In the genomic region with DNA sequence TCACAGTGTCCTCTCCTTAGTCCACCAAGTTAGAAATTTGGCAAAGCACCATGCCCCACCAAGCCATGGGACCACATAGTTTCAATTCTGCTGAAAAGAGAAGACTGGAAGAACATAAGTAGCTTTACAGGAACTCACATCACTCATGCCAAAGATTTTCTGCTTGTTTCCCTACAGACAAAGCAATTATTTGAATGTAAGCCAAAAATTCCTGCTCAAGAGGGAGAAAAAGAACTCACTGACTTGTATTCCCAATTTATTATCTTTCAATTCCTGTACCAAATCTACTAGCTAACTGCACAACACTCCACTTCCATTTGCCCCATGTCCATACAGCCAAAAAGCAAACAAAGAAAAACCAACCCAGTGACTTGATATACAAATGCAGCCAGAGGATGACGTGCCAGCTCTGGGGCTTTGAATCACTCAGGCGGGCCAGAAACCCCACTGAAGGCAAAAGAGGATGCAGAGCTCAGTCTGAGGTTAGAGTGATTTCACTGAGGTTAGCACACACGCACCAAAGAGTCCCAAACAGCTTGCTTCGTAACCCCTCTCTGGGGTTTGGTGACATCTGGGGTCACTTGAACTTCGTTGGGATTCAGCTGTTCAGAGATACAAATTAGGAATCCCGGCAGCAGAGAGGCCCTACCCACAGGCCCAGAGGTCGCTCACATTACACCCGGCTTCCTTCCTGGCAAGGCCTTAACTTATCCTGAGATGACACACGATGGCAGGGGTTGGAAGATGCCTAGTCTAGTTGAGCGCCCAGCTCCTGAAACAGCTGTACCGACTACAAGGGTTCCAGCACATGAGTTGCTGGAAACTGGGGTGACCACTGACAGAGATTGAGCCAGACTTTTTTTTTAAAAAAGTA, we compare ENCODE assay signal across 8 cellular contexts. TPM values are rescaled to one million over a fixed set of nuclear protein-coding genes. Genes with fewer than 3 reads are reported as not detected.
DNase-seq lines count a peak whose midpoint lies in the region; ATAC-seq and TF ChIP-seq lines count a peak whose summit lies in the region.

No MANE protein-coding gene starts in this region.

- H3K9me3 Mint-ChIP-seq in activated B cell treated with CpG ODN at 0.5 μM for 24 hours (no peaks in the 10 kb centered on the region), chondrocyte (ENCODE audit: low read depth) (no peaks in the 10 kb centered on the region)

- 77 to 80% methylated on average over 8 to 11 of the region's 11 CpGs for WGBS in mesodermal cell (ENCODE audit: insufficient coverage in 2 of 2), 2 experiments

- H3K4me1 Mint-ChIP-seq in activated B cell treated with CpG ODN at 0.5 μM for 24 hours, result peaks cover 86% of the 10 kb centered on the region
- peaks cover 49% of the 10 kb centered on the region for H3K4me1 Mint-ChIP-seq in chondrocyte (ENCODE audit: low read depth)

- CTCF ChIA-PET in activated B cell treated with CpG ODN at 0.5 μM for 24 hours (lab: Charles Lee), result interaction anchor here (0.6 to 2.4 kb wide), 16 partner anchors 9 to 221 kb away, joined by 3 to 10 read pairs (median 4); no protein-coding TSS in a partner anchor

- H3K27ac Mint-ChIP-seq in activated B cell treated with CpG ODN at 0.5 μM for 24 hours, result peak overlapping the region; percentile 82
- H3K27ac Mint-ChIP-seq in chondrocyte (ENCODE audit: unreplicated experiment), result peak overlapping the region; percentile 79

- intact Hi-C loops in activated B cell treated with CpG ODN at 0.5 μM for 24 hours (cut with micrococcal nuclease), result loop anchor here (1.0 to 5.0 kb wide), 13 partner anchors 18 to 1231 kb away; partner anchors contain the start of genes ANKRD28, OXNAD1, PLCL2 and TBC1D5

- H3K4me3 Mint-ChIP-seq in activated B cell treated with CpG ODN at 0.5 μM for 24 hours, result peak overlapping the region; percentile 97
- H3K4me3 Mint-ChIP-seq in chondrocyte (ENCODE audit: unreplicated experiment), result peak overlapping the region; percentile 96

- peak overlapping the region; percentile 84 to 98 (median 92) for H3K27ac ChIP-seq in BLaER1 treated with 17β-estradiol and CSF1 and Interleukin-3, amounts not matched to agents 10 nM and 100 nM
- no peak overlapping the region for H3K27ac ChIP-seq in mesodermal cell (ENCODE audit: low read depth, low read length, severe bottlenecking)

- H3K36me3 ChIP-seq in BLaER1 treated with 17β-estradiol and CSF1 and Interleukin-3, amounts not matched to agents 10 nM and 100 nM, result peaks cover 2 to 14% (median 8%) of the 10 kb centered on the region in 11 experiments; a peak in 19 of 22 replicates
- H3K36me3 ChIP-seq in mesodermal cell (ENCODE audit: control insufficient read depth, insufficient read depth, low read length), result no peaks in the 10 kb centered on the region

- no peaks in the 10 kb centered on the region for H3K27me3 ChIP-seq in BLaER1 treated with 17β-estradiol and CSF1 and Interleukin-3, amounts not matched to agents 10 nM and 100 nM

- H3K27me3 Mint-ChIP-seq in activated B cell treated with CpG ODN at 0.5 μM for 24 hours (no peaks in the 10 kb centered on the region), chondrocyte (ENCODE audit: low read depth) (no peaks in the 10 kb centered on the region)

- H3K9ac ChIP-seq in BLaER1 treated with 17β-estradiol and CSF1 and Interleukin-3, amounts not matched to agents 10 nM and 100 nM, result peak overlapping the region; percentile 89 to 97 (median 94)

- peaks cover 17 to 47% (median 36%) of the 10 kb centered on the region in 11 experiments; a peak in 20 of 22 replicates for H4K20me1 ChIP-seq in BLaER1 treated with 17β-estradiol and CSF1 and Interleukin-3, amounts not matched to agents 10 nM and 100 nM

- H3K4me3 ChIP-seq in BLaER1 treated with 17β-estradiol and CSF1 and Interleukin-3, amounts not matched to agents 10 nM and 100 nM, result peak overlapping the region; percentile 85 to 98 (median 94)
- peak overlapping the region; percentile 81 for H3K4me3 ChIP-seq in mesodermal cell (ENCODE audit: extremely low read depth, insufficient read depth, low read length, poor library complexity, severe bottlenecking)

- DNase-seq in activated B cell treated with CpG ODN at 0.5 μM for 24 hours, result peak; percentile 64
- no peak for DNase-seq in chondrocyte (ENCODE audit: low spot score)
- DNase-seq in stimulated activated CD8-positive, alpha-beta memory T cell treated with anti-CD3 and anti-CD28 coated beads, Interleukin-2, amount 100 ng/mL, for 48 hours (ENCODE audit: low read depth in 2 of 2), result peak; percentile 57 to 70
- no peak for DNase-seq in NCI-H2107 (lab: John Stamatoyannopoulos, UW)

- peaks cover 0 to 4% (median under 1%) of the 10 kb centered on the region in 11 experiments; a peak in 4 of 22 replicates for H3K9me3 ChIP-seq in BLaER1 treated with 17β-estradiol and CSF1 and Interleukin-3, amounts not matched to agents 10 nM and 100 nM (replicated peaks in 1 of 11)
- no peaks in the 10 kb centered on the region for H3K9me3 ChIP-seq in mesodermal cell (ENCODE audit: control insufficient read depth, low read length)

- TF ChIP-seq CTCF in activated B cell treated with CpG ODN at 0.5 μM for 24 hours (IDR thresholded peaks at IDR 0.05) (no peak), chondrocyte (IDR thresholded peaks at IDR 0.05) (peak; percentile 35)

- peak overlapping the region; percentile 71 to 96 (median 91) for H3K4me2 ChIP-seq in BLaER1 treated with 17β-estradiol and CSF1 and Interleukin-3, amounts not matched to agents 10 nM and 100 nM

- peak; percentile 46 for ATAC-seq in GM19372 (IDR thresholded peaks at IDR 0.05; ENCODE audit: low read depth, unreplicated experiment)
- peak; percentile 36 for ATAC-seq in HG03457 (IDR thresholded peaks at IDR 0.05; ENCODE audit: unreplicated experiment)
- peak; percentile 66 for ATAC-seq in activated B cell treated with CpG ODN at 0.5 μM for 24 hours (ENCODE audit: low read depth)

- POLR2A ChIA-PET in activated B cell treated with CpG ODN at 0.5 μM for 24 hours (lab: Charles Lee), result interaction anchor here (0.6 to 8.9 kb wide), 38 partner anchors 12 to 910 kb away, joined by 3 to 202 read pairs (median 4); partner anchors contain the start of genes BTD, DPH3, HACL1 and OXNAD1

- peaks cover 64 to 78% (median 73%) of the 10 kb centered on the region in 10 experiments for H3K4me1 ChIP-seq in BLaER1 treated with 17β-estradiol and CSF1 and Interleukin-3, amounts not matched to agents 10 nM and 100 nM
- peaks cover 19% of the 10 kb centered on the region for H3K4me1 ChIP-seq in mesodermal cell (ENCODE audit: control insufficient read depth, insufficient read depth, low read length, poor library complexity, severe bottlenecking)

- H3K36me3 Mint-ChIP-seq in activated B cell treated with CpG ODN at 0.5 μM for 24 hours (ENCODE audit: low read depth), result peaks cover 43% of the 10 kb centered on the region
- no peaks in the 10 kb centered on the region for H3K36me3 Mint-ChIP-seq in chondrocyte (ENCODE audit: low read depth)

RNA-seq across cellular contexts. Expression of gene RFTN1, which starts 1.7 kb away (rescaled TPM):
- 323 and 365 TPM in 2 replicates for total RNA-seq in activated B cell treated with CpG ODN at 0.5 μM for 24 hours
- 53.3 to 54.9 TPM (median 53.4 TPM) in 3 replicates for total RNA-seq in chondrocyte
- polyA plus RNA-seq in mesodermal cell (2013, experiment 1 of 2), result 23.4 TPM
- polyA plus RNA-seq in mesodermal cell (2013, experiment 2 of 2), result 18.4 TPM

Comparison
In these comparisons a context has a peak if more than half of its experiments do, and no peak if none do; other contexts are left out.
1. DNase-seq: peak in activated B cell treated with CpG ODN at 0.5 μM for 24 hours (single experiment) and stimulated activated CD8-positive, alpha-beta memory T cell treated with anti-CD3 and anti-CD28 coated beads, Interleukin-2, amount 100 ng/mL, for 48 hours (2 of 2); none in chondrocyte (single experiment) and NCI-H2107 (single experiment).
2. Peak in every context shown above with its lines, with median percentiles within 50 percentile points of each other: ATAC-seq.